Comparison of ENCODE assay signal across 1 cellular context in the genomic region with DNA sequence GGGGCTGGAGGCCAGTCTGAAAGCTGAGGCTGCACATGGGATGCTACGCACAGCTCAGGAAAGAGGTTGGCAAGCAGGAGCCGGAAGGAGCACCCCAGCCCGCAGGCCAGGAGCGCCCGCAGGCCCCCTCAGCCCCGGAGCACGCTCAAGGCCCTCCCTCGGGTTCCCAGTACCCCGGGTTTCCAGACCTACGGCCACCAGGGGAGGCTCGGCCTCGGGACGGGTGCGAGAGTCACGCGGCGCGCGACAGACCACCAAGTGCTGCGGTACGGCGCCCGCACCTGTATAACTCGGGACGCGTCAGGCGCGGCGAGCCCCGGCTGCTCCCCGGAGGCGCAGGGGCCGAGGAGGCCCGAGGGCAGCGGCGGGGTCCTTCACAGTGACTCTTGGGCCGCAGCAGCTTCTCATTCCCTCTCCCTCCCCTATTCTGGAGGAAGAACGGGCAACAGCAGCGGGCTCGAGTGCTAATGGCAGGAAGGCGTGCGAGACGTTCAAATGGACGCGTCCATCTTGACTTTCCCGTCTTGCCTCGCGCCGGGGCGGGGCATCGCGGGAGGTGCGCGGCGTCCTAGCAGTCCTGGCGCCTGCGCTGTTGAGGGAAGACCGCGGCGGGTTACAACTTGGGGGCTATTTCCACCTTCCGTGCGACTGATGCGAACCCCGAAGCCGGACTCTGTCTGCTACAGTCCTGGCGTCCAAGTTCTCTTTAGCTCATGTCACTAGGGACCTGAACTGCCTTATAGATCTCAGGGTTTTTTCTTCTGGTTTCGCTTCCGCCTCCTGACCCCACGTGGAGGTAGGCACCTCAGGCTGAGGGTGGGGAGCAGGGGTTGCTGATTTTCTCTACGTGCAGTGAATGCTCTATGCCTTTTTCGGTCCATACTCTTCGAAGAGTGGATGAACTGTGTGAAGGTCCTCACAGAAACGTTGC.
TF ChIP-seq lines count a peak whose summit lies in the region.

A gene with protein sequence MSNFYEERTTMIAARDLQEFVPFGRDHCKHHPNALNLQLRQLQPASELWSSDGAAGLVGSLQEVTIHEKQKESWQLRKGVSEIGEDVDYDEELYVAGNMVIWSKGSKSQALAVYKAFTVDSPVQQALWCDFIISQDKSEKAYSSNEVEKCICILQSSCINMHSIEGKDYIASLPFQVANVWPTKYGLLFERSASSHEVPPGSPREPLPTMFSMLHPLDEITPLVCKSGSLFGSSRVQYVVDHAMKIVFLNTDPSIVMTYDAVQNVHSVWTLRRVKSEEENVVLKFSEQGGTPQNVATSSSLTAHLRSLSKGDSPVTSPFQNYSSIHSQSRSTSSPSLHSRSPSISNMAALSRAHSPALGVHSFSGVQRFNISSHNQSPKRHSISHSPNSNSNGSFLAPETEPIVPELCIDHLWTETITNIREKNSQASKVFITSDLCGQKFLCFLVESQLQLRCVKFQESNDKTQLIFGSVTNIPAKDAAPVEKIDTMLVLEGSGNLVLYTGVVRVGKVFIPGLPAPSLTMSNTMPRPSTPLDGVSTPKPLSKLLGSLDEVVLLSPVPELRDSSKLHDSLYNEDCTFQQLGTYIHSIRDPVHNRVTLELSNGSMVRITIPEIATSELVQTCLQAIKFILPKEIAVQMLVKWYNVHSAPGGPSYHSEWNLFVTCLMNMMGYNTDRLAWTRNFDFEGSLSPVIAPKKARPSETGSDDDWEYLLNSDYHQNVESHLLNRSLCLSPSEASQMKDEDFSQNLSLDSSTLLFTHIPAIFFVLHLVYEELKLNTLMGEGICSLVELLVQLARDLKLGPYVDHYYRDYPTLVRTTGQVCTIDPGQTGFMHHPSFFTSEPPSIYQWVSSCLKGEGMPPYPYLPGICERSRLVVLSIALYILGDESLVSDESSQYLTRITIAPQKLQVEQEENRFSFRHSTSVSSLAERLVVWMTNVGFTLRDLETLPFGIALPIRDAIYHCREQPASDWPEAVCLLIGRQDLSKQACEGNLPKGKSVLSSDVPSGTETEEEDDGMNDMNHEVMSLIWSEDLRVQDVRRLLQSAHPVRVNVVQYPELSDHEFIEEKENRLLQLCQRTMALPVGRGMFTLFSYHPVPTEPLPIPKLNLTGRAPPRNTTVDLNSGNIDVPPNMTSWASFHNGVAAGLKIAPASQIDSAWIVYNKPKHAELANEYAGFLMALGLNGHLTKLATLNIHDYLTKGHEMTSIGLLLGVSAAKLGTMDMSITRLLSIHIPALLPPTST (N-terminal part only) (minus strand): TSS at position 533 of the 931 bp plus-strand sequence. CDS start 3,368 bp downstream, outside the sequence.

TF ChIP-seq in HepG2, 621 proteins besides CTCF, POLR2A, EP300 and RAD21 (continued from another document):
- TF ChIP-seq, protein P1, sequence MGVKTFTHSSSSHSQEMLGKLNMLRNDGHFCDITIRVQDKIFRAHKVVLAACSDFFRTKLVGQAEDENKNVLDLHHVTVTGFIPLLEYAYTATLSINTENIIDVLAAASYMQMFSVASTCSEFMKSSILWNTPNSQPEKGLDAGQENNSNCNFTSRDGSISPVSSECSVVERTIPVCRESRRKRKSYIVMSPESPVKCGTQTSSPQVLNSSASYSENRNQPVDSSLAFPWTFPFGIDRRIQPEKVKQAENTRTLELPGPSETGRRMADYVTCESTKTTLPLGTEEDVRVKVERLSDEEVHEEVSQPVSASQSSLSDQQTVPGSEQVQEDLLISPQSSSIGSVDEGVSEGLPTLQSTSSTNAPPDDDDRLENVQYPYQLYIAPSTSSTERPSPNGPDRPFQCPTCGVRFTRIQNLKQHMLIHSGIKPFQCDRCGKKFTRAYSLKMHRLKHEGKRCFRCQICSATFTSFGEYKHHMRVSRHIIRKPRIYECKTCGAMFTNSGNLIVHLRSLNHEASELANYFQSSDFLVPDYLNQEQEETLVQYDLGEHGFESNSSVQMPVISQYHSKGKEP (CRISPR knock-in tag; IDR thresholded peaks at IDR 0.05) = peak; percentile 88; the same call in 1 of the 2 replicates
- TF ChIP-seq, protein P2, sequence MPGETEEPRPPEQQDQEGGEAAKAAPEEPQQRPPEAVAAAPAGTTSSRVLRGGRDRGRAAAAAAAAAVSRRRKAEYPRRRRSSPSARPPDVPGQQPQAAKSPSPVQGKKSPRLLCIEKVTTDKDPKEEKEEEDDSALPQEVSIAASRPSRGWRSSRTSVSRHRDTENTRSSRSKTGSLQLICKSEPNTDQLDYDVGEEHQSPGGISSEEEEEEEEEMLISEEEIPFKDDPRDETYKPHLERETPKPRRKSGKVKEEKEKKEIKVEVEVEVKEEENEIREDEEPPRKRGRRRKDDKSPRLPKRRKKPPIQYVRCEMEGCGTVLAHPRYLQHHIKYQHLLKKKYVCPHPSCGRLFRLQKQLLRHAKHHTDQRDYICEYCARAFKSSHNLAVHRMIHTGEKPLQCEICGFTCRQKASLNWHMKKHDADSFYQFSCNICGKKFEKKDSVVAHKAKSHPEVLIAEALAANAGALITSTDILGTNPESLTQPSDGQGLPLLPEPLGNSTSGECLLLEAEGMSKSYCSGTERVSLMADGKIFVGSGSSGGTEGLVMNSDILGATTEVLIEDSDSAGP (CRISPR knock-in tag; IDR thresholded peaks at IDR 0.05; ENCODE audit: borderline replicate concordance) = peak; percentile 95
- no peak; the same call in 1 of the 2 replicates for TF ChIP-seq KLF12 (CRISPR knock-in tag; IDR thresholded peaks at IDR 0.05; ENCODE audit: borderline replicate concordance)
- peak; percentile 23; the same call in 1 of the 2 replicates for TF ChIP-seq ZNF253 (CRISPR knock-in tag; IDR thresholded peaks at IDR 0.05; ENCODE audit: borderline replicate concordance)
- TF ChIP-seq ZNF780A (CRISPR knock-in tag; IDR thresholded peaks at IDR 0.05) = no peak; the same call in 1 of the 2 replicates
- TF ChIP-seq, protein P3, sequence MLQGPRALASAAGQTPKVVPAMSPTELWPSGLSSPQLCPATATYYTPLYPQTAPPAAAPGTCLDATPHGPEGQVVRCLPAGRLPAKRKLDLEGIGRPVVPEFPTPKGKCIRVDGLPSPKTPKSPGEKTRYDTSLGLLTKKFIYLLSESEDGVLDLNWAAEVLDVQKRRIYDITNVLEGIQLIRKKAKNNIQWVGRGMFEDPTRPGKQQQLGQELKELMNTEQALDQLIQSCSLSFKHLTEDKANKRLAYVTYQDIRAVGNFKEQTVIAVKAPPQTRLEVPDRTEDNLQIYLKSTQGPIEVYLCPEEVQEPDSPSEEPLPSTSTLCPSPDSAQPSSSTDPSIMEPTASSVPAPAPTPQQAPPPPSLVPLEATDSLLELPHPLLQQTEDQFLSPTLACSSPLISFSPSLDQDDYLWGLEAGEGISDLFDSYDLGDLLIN (CRISPR knock-in tag; IDR thresholded peaks at IDR 0.05; ENCODE audit: borderline replicate concordance) = peak; percentile 93; the same call in 1 of the 2 replicates
- TF ChIP-seq RNF2 (conservative IDR thresholded peaks at IDR 0.05; ENCODE audit: low read depth) = peak; percentile 40; the same call in 1 of the 2 replicates
- TF ChIP-seq TMF1 (CRISPR knock-in tag; IDR thresholded peaks at IDR 0.05; ENCODE audit: low read depth) = peak; percentile 76
- TF ChIP-seq ZNF562 (CRISPR knock-in tag; IDR thresholded peaks at IDR 0.05; ENCODE audit: borderline replicate concordance) = no peak
- peak; percentile 41 for TF ChIP-seq BCL6 (CRISPR knock-in tag; IDR thresholded peaks at IDR 0.05)
- TF ChIP-seq YY1 (IDR thresholded peaks at IDR 0.05; ENCODE audit: insufficient read depth, insufficient replicate concordance, low read depth, low read length) = peak; percentile 98
- no peak for TF ChIP-seq ZNF615 (CRISPR knock-in tag; IDR thresholded peaks at IDR 0.05; ENCODE audit: borderline replicate concordance)
- peak; percentile 95 for TF ChIP-seq ATF7-NPFF (CRISPR knock-in tag; IDR thresholded peaks at IDR 0.05; ENCODE audit: low read depth)
- peak; percentile 99 for TF ChIP-seq POLR2G (IDR thresholded peaks at IDR 0.05; ENCODE audit: low read depth, low read length)
- TF ChIP-seq, protein P4, sequence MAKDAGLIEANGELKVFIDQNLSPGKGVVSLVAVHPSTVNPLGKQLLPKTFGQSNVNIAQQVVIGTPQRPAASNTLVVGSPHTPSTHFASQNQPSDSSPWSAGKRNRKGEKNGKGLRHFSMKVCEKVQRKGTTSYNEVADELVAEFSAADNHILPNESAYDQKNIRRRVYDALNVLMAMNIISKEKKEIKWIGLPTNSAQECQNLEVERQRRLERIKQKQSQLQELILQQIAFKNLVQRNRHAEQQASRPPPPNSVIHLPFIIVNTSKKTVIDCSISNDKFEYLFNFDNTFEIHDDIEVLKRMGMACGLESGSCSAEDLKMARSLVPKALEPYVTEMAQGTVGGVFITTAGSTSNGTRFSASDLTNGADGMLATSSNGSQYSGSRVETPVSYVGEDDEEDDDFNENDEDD (CRISPR knock-in tag; IDR thresholded peaks at IDR 0.05; ENCODE audit: borderline replicate concordance) = peak; percentile 88; the same call in 1 of the 2 replicates
- TF ChIP-seq, protein P5, sequence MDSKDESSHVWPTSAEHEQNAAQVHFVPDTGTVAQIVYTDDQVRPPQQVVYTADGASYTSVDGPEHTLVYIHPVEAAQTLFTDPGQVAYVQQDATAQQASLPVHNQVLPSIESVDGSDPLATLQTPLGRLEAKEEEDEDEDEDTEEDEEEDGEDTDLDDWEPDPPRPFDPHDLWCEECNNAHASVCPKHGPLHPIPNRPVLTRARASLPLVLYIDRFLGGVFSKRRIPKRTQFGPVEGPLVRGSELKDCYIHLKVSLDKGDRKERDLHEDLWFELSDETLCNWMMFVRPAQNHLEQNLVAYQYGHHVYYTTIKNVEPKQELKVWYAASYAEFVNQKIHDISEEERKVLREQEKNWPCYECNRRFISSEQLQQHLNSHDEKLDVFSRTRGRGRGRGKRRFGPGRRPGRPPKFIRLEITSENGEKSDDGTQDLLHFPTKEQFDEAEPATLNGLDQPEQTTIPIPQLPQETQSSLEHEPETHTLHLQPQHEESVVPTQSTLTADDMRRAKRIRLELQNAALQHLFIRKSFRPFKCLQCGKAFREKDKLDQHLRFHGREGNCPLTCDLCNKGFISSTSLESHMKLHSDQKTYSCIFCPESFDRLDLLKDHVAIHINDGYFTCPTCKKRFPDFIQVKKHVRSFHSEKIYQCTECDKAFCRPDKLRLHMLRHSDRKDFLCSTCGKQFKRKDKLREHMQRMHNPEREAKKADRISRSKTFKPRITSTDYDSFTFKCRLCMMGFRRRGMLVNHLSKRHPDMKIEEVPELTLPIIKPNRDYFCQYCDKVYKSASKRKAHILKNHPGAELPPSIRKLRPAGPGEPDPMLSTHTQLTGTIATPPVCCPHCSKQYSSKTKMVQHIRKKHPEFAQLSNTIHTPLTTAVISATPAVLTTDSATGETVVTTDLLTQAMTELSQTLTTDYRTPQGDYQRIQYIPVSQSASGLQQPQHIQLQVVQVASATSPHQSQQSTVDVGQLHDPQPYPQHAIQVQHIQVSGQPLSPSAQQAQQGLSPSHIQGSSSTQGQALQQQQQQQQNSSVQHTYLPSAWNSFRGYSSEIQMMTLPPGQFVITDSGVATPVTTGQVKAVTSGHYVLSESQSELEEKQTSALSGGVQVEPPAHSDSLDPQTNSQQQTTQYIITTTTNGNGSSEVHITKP (CRISPR knock-in tag; IDR thresholded peaks at IDR 0.05; ENCODE audit: low read depth) = peak; percentile 83
- peak; percentile 94; the same call in 1 of the 2 replicates for TF ChIP-seq ZFP90 (CRISPR knock-in tag; IDR thresholded peaks at IDR 0.05; ENCODE audit: borderline replicate concordance)
- TF ChIP-seq ZNF549 (CRISPR knock-in tag; IDR thresholded peaks at IDR 0.05) = no peak
- no peak for TF ChIP-seq CCDC6 (CRISPR knock-in tag; IDR thresholded peaks at IDR 0.05)
- TF ChIP-seq, protein P6, sequence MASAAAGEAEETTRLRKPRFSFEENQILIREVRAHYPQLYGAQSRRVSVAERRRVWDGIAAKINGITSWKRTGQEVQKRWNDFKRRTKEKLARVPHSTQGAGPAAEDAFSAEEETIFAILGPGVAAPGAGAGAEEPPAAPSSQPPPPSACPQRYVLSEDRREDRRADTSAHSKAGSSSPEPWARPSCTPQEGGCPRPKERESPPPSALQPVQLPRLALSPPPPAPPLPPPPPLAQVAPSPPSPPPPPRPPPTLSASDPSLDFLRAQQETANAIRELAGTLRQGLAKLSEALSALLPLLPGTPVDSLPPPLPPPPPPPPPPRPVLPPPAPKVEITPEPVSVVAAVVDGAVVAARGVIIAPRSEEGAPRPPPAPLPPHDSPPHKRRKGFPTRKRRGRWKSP (CRISPR knock-in tag; IDR thresholded peaks at IDR 0.05) = peak; percentile 67; the same call in 1 of the 2 replicates
